ENCODE assay signal across 1 cellular context in the genomic region with DNA sequence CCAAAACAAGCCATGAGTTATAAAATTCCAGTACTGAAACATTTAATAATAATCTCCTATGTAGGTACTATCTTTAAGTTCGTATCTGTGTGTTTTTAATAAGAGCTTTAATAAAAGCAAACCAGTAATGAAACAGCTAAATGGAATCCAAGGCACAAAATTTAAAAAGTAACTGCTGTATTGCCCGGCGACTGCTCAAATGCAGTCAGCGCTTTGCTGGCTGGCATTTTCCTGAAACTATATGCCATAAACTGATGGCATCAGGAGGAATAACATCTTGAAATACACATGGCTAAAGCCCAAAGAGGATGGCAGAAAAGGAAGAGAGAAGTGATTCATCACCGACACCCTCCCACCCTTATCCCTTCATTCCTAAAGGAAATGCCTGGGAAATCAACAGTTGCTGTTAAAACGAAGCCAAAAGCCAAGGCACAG.
TF ChIP-seq lines count a peak whose summit lies in the region.

No MANE protein-coding gene starts in this region.

TF ChIP-seq in GM23338, 12 proteins besides CTCF, POLR2A, EP300 and RAD21 (continued from another document):
- TF ChIP-seq, protein P1, sequence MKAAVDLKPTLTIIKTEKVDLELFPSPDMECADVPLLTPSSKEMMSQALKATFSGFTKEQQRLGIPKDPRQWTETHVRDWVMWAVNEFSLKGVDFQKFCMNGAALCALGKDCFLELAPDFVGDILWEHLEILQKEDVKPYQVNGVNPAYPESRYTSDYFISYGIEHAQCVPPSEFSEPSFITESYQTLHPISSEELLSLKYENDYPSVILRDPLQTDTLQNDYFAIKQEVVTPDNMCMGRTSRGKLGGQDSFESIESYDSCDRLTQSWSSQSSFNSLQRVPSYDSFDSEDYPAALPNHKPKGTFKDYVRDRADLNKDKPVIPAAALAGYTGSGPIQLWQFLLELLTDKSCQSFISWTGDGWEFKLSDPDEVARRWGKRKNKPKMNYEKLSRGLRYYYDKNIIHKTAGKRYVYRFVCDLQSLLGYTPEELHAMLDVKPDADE (IDR thresholded peaks at IDR 0.05): no peak
- TF ChIP-seq CREB1 (CRISPR knock-in tag; IDR thresholded peaks at IDR 0.05; ENCODE audit: low read depth) (no peak), REST (IDR thresholded peaks at IDR 0.05; ENCODE audit: unreplicated experiment) (no peak), NANOG (IDR thresholded peaks at IDR 0.05; ENCODE audit: borderline replicate concordance) (no peak)
